ENCODE assay signal across 17 cellular contexts in the genomic region with DNA sequence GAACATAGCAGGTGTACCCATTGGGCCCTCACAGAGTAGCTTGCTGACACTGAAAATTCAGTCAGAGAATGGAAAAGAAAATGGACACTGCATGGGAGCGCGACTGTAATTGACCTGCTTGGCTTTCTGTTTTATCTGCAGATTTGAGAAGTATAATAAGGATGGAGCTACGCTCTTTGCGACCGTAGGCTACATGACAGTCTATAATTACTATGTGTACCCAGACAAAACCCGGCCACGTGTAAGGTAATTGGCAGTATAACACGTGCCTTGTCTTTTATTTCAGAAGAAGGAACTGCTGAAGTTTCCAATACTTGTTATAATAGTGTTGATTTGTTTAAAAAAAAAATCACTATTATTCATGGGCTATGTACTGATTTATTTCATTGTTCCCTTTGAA. TPM values are rescaled to one million over a fixed set of nuclear protein-coding genes. Genes with fewer than 3 reads are reported as not detected.
DNase-seq lines count a peak whose midpoint lies in the region; ATAC-seq lines count a peak whose summit lies in the region.
"Had no signal": no experiment of that assay in that cellular context is flagged by ENCODE, and none has a peak within 500 bp of the region (broad histone marks: within the 10 kb centered on the region; RNA-seq: fewer than 3 reads in every experiment).

No MANE protein-coding gene starts in this region.

- H3K27ac ChIP-seq in naive thymus-derived CD4-positive, alpha-beta T cell (ENCODE audit: low read depth, low read length): no peak overlapping the region
- H3K27ac ChIP-seq: SJCRH30 had no signal

- H3K4me3 ChIP-seq in naive thymus-derived CD4-positive, alpha-beta T cell (ENCODE audit: low read length): no peak overlapping the region
- H3K4me3 ChIP-seq: GM23338, SJCRH30 had no signal

- intact Hi-C loops in naive thymus-derived CD4-positive, alpha-beta T cell (cut with micrococcal nuclease): no loop called here

- H3K4me1 Mint-ChIP-seq in naive thymus-derived CD4-positive, alpha-beta T cell: peaks cover 8 to 36% (median 29%) of the 10 kb centered on the region in 7 donors
- H3K4me1 Mint-ChIP-seq: GM23338, IgD-negative memory B cell had no signal

- H3K36me3 Mint-ChIP-seq in naive thymus-derived CD4-positive, alpha-beta T cell: peaks cover 7 to 32% (median 17%) of the 10 kb centered on the region in 5 donors

- no peak overlapping the region for H3K27ac Mint-ChIP-seq in naive thymus-derived CD4-positive, alpha-beta T cell
- H3K27ac Mint-ChIP-seq: GM23338, IgD-negative memory B cell had no signal

- peaks cover 0 to 9% of the 10 kb centered on the region in 2 donors for H3K4me1 ChIP-seq in naive thymus-derived CD4-positive, alpha-beta T cell (ENCODE audit: control insufficient read depth in 2 of 2, insufficient read depth in 2 of 2, low read length in 2 of 2)
- H3K4me1 ChIP-seq: SJCRH30 had no signal

- DNase-seq in NCI-H1092 (lab: John Stamatoyannopoulos, UW) (peak; percentile 55), NCI-H146 (lab: John Stamatoyannopoulos, UW) (peak; percentile 91), NCI-H69 (lab: John Stamatoyannopoulos, UW) (peak; percentile 93), NCI-H345 (lab: John Stamatoyannopoulos, UW) (no peak), DMS79 (lab: John Stamatoyannopoulos, UW) (no peak)
- no peak for DNase-seq in naive thymus-derived CD4-positive, alpha-beta T cell
- DNase-seq: C1 segment of cervical spinal cord, DMS 273 treated with DMSO at 0.1 percent for 48 hours, Kasumi-1, MM.1S, NCI-H1694, NCI-H524 treated with DMSO at 0.1 percent for 48 hours, SJCRH30, T-helper 2 cell had no signal

- H3K4me3 Mint-ChIP-seq in naive thymus-derived CD4-positive, alpha-beta T cell: no peak overlapping the region
- H3K4me3 Mint-ChIP-seq: GM23338, IgD-negative memory B cell had no signal

- H3K27me3 Mint-ChIP-seq in naive thymus-derived CD4-positive, alpha-beta T cell: no peaks in the 10 kb centered on the region
- H3K27me3 Mint-ChIP-seq: IgD-negative memory B cell had no signal

- peak; percentile 70 for ATAC-seq in naive thymus-derived CD4-positive, alpha-beta T cell
- no peak for ATAC-seq in HG03521 (IDR thresholded peaks at IDR 0.05; ENCODE audit: unreplicated experiment)
- ATAC-seq: GM23338 had no signal

- no peaks in the 10 kb centered on the region for H3K27me3 ChIP-seq in naive thymus-derived CD4-positive, alpha-beta T cell (ENCODE audit: control insufficient read depth in 2 of 2, insufficient read depth in 2 of 2, low read length in 2 of 2)
- H3K27me3 ChIP-seq: SJCRH30 had no signal

- CTCF ChIA-PET in naive thymus-derived CD4-positive, alpha-beta T cell (lab: Charles Lee): no interaction called here

- H3K9me3 Mint-ChIP-seq in naive thymus-derived CD4-positive, alpha-beta T cell: peaks cover 0 to under 1% (median 0%) of the 10 kb centered on the region in 11 donors
- H3K9me3 Mint-ChIP-seq: GM23338, IgD-negative memory B cell had no signal

- POLR2A ChIA-PET in naive thymus-derived CD4-positive, alpha-beta T cell (lab: Charles Lee): no interaction called here

- H3K9me3 ChIP-seq in naive thymus-derived CD4-positive, alpha-beta T cell (ENCODE audit: control insufficient read depth in 2 of 3, low read length in 3 of 3): no peaks in the 10 kb centered on the region
- H3K9me3 ChIP-seq: SJCRH30 had no signal

- H3K36me3 ChIP-seq in naive thymus-derived CD4-positive, alpha-beta T cell (ENCODE audit: control insufficient read depth in 2 of 3, insufficient read depth in 3 of 3, low read length in 3 of 3): peaks cover 5 to 16% (median 11%) of the 10 kb centered on the region in 3 experiments

RNA-seq across cellular contexts. Expression of a gene that starts 33.5 kb away (rescaled TPM):
- 10 to 100 TPM in 3 of 5 experiments, 1 to 10 TPM in 2; 5.3 to 12.2 (median 11.6) TPM for total RNA-seq in naive thymus-derived CD4-positive, alpha-beta T cell
- 1 to 10 TPM; 3.3 to 4.0 TPM for polyA plus RNA-seq in naive thymus-derived CD4-positive, alpha-beta T cell

RNA-seq across cellular contexts. Expression of a gene that starts 44.0 kb away (rescaled TPM):
- total RNA-seq in naive thymus-derived CD4-positive, alpha-beta T cell: 10 to 100 TPM; 22.1 to 55.4 (median 26.4) TPM
- 10 to 100 TPM; 71.9 to 74.1 TPM for polyA plus RNA-seq in naive thymus-derived CD4-positive, alpha-beta T cell

Comparison
In these comparisons a context has a peak if more than half of its experiments do, and no peak if none do; other contexts are left out.
1. DNase-seq: peak in NCI-H1092 (single experiment), NCI-H146 (single experiment) and NCI-H69 (single experiment); none in naive thymus-derived CD4-positive, alpha-beta T cell (0 of 9), NCI-H345 (single experiment) and DMS79 (single experiment).